19 cellular contexts compared by ENCODE assay signal in the genomic region with DNA sequence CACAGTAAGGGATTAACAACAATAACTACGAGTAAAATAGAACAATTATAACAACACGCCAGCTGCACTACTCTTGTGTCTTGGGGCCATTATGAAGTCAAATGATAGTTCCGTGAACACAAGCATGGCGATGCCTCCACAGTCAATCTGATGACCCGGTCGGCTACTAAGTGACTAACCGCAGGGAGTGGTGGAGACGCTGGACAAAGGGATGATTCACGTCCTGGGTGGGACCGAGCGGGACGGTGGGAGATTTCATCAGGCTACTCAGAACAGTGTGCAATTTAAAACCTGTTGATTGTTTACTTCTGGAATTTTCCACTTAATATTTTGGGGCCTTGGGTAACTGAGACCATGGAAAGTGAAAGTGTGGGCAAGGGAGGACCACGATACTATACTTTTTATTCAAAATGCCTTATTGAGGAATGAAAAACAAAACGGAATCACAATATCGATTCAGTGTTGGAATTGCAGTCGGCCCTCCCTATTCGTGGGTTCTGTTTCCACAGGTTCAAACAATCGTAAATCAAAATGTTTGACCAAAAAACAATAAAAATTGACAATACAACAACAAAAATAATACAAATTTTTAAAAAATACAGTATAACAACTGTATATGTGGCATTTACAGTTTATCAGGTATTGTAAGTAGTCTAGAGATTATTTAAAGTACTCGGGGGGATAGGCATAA.
DNase-seq lines count a peak whose midpoint lies in the region; ATAC-seq, FAIRE-seq and TF ChIP-seq lines count a peak whose summit lies in the region.
"Had no signal": no experiment of that assay in that cellular context is flagged by ENCODE, and none has a peak within 500 bp of the region (broad histone marks: within the 10 kb centered on the region; RNA-seq: fewer than 3 reads in every experiment).

No MANE protein-coding gene starts in this region.

- H3K4me1 ChIP-seq in kidney (ENCODE audit: control insufficient read depth in 1 of 2, insufficient read depth in 1 of 2, low read depth in 1 of 2, low read length in 2 of 2) = no peaks in the 10 kb centered on the region
- H3K4me1 ChIP-seq: esophagus squamous epithelium, sigmoid colon had no signal

- DNase-seq in EL (peak; percentile 74), MG63 (peak; percentile 49), astrocyte of the hippocampus (ENCODE audit: low read depth, low spot score) (peak; percentile 36), kidney (peak; percentile 13), NCI-H2029 treated with DMSO at 0.1 percent for 48 hours (lab: John Stamatoyannopoulos, UW) (no peak)
- DNase-seq: activated gamma-delta T cell; Calu3; dorsolateral prefrontal cortex; esophagus squamous epithelium; NCI-H1417 treated with DMSO at 0.1 percent for 48 hours; NCI-H345; NK-92 treated with Interleukin-12 subunit alpha and Interleukin-12 subunit beta, amount 100 ng/mL, for 24 hours; sigmoid colon; stimulated activated CD4-positive, alpha-beta T cell treated with anti-CD3 and anti-CD28 coated beads, Interleukin-2, amount 100 ng/mL, for 48 hours; substantia nigra had no signal

- no peak for FAIRE-seq in kidney (lab: Jason Lieb, UNC)

- H3K9me3 ChIP-seq in MG63 (no peaks in the 10 kb centered on the region), kidney (ENCODE audit: control insufficient read depth in 1 of 2, low read length in 2 of 2) (no peaks in the 10 kb centered on the region)
- H3K9me3 ChIP-seq: esophagus squamous epithelium, neutrophil, sigmoid colon had no signal

- H3K4me3 ChIP-seq in MG63 (no peak overlapping the region), kidney (ENCODE audit: low read length in 2 of 2) (no peak overlapping the region)
- H3K4me3 ChIP-seq: dorsolateral prefrontal cortex, esophagus squamous epithelium, sigmoid colon had no signal

- H3K36me3 ChIP-seq in MG63 (no peaks in the 10 kb centered on the region), kidney (ENCODE audit: control insufficient read depth in 1 of 2, insufficient read depth in 2 of 2, low read length in 2 of 2) (no peaks in the 10 kb centered on the region)
- H3K36me3 ChIP-seq: esophagus squamous epithelium, neutrophil, sigmoid colon had no signal

- H3K27ac ChIP-seq in kidney (ENCODE audit: low read depth in 2 of 2, low read length in 2 of 2) = no peak overlapping the region
- H3K27ac ChIP-seq: dorsolateral prefrontal cortex, esophagus squamous epithelium, neutrophil, sigmoid colon had no signal

- no peak for ATAC-seq in GM21381 (IDR thresholded peaks at IDR 0.05; ENCODE audit: unreplicated experiment)
- no peak for ATAC-seq in HG02852 (IDR thresholded peaks at IDR 0.05; ENCODE audit: unreplicated experiment)
- ATAC-seq in GM19035 (IDR thresholded peaks at IDR 0.05; ENCODE audit: unreplicated experiment) = no peak

- H3K27me3 ChIP-seq in MG63 = no peaks in the 10 kb centered on the region
- H3K27me3 ChIP-seq: dorsolateral prefrontal cortex, esophagus squamous epithelium, neutrophil, sigmoid colon had no signal

- intact Hi-C loops in kidney (cut with DNase I) = no loop called here

- no peak for TF ChIP-seq CTCF in kidney (IDR thresholded peaks at IDR 0.05; ENCODE audit: borderline replicate concordance, extremely low read depth, insufficient read depth)

- H3K9ac ChIP-seq in kidney (ENCODE audit: low read length in 2 of 2) = no peak overlapping the region
